Comparison of ENCODE assay signal across 10 cellular contexts in genomic region chr3:173065543-173065970, GRCh38.
DNase-seq lines count a peak whose midpoint lies in the region; ATAC-seq and TF ChIP-seq lines count a peak whose summit lies in the region.
"Had no signal": no experiment of that assay in that cellular context is flagged by ENCODE, and none has a peak within 500 bp of the region (broad histone marks: within the 10 kb centered on the region; RNA-seq: fewer than 3 reads in every experiment).

No MANE protein-coding gene starts in this region.

- peak; percentile 4 for DNase-seq in EH (ENCODE audit: low read depth)
- DNase-seq in Jurkat, Clone E6-1 (ENCODE audit: low read depth, low spot score): peak; percentile 14
- DNase-seq in astrocyte of the hippocampus (ENCODE audit: low read depth, low spot score): peak; percentile 48
- peak; percentile 36 for DNase-seq in kidney tubule cell (ENCODE audit: low spot score)
- DNase-seq in endodermal cell: no peak
- no peak for DNase-seq in putamen (ENCODE audit: low spot score)
- DNase-seq in stimulated activated CD4-positive, alpha-beta T cell treated with anti-CD3 and anti-CD28 coated beads, Interleukin-4, amount 100 ng/mL, for 24 hours: no peak
- DNase-seq: CD4-positive, alpha-beta T cell; effector CD4-positive, alpha-beta T cell had no signal

- ATAC-seq in HG03097 (IDR thresholded peaks at IDR 0.05; ENCODE audit: low FRiP score, unreplicated experiment): no peak

- H3K4me1 Mint-ChIP-seq in endodermal cell: peaks cover 5% of the 10 kb centered on the region

- H3K9me3 ChIP-seq in endodermal cell (ENCODE audit: control insufficient read depth, low read length): no peaks in the 10 kb centered on the region

- no peak overlapping the region for H3K27ac ChIP-seq in endodermal cell (ENCODE audit: low read depth, low read length)

- no peaks in the 10 kb centered on the region for H3K9me3 Mint-ChIP-seq in endodermal cell

- no peaks in the 10 kb centered on the region for H3K27me3 ChIP-seq in endodermal cell (ENCODE audit: control insufficient read depth, insufficient read depth, low read length, poor library complexity, severe bottlenecking)

- H3K36me3 ChIP-seq in endodermal cell (ENCODE audit: control insufficient read depth, insufficient read depth, low read length): no peaks in the 10 kb centered on the region

- no peak overlapping the region for H3K9ac ChIP-seq in endodermal cell (ENCODE audit: extremely low read depth, low read length, poor library complexity, severe bottlenecking)

- no peak for TF ChIP-seq CTCF in endodermal cell (conservative IDR thresholded peaks at IDR 0.05)

- H3K36me3 Mint-ChIP-seq in endodermal cell (ENCODE audit: low read depth): no peaks in the 10 kb centered on the region

- no peak overlapping the region for H3K4me3 ChIP-seq in Jurkat, Clone E6-1 (ENCODE audit: low read length)
- H3K4me3 ChIP-seq in endodermal cell (ENCODE audit: low read length): no peak overlapping the region

- no peaks in the 10 kb centered on the region for H3K4me1 ChIP-seq in endodermal cell (ENCODE audit: control insufficient read depth, insufficient read depth, low read length)

- no peak overlapping the region for H3K27ac Mint-ChIP-seq in endodermal cell
- H3K27ac Mint-ChIP-seq: CD4-positive, alpha-beta T cell had no signal

- 78 to 97% methylated on average over 3 of the region's 3 CpGs for WGBS in endodermal cell (ENCODE audit: insufficient coverage in 1 of 2, insufficient read length in 1 of 2), 2 experiments

- no peak overlapping the region for H3K4me3 Mint-ChIP-seq in endodermal cell
- H3K4me3 Mint-ChIP-seq: CD4-positive, alpha-beta T cell had no signal

- H3K27me3 Mint-ChIP-seq in endodermal cell (ENCODE audit: insufficient read depth): no peaks in the 10 kb centered on the region
- H3K27me3 Mint-ChIP-seq: CD4-positive, alpha-beta T cell had no signal

Comparison
In these comparisons a context has a peak if more than half of its experiments do, and no peak if none do; other contexts are left out.
1. DNase-seq: peak in EH (single experiment), Jurkat, Clone E6-1 (single experiment), astrocyte of the hippocampus (single experiment) and kidney tubule cell (single experiment); none in endodermal cell (single experiment), putamen (single experiment) and stimulated activated CD4-positive, alpha-beta T cell treated with anti-CD3 and anti-CD28 coated beads, Interleukin-4, amount 100 ng/mL, for 24 hours (single experiment).